ENCODE assay signal across 1 cellular context in the genomic region with DNA sequence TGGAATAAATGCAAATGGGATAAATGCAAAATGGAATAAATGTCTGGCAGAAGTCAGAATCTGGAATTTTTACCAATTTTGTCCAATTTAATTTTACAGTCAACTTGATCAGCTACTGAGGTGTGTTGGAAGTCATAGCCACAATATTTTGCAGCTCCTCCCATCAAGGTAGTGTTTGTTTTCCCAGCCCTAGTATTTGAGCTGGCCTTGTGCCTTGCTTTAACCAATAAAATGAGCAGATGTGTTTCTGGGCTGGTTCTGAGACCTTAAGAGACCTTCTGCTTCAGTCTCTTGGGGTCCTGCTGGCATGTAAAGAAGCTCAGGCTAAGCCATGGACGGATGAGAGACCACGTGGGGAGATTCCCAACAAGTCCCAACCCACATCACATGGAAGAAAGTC.
TF ChIP-seq lines count a peak whose summit lies in the region.

No MANE protein-coding gene starts in this region.

TF ChIP-seq in HepG2, 621 proteins besides CTCF, POLR2A, EP300 and RAD21:
- TF ChIP-seq ZNF124 (CRISPR knock-in tag; IDR thresholded peaks at IDR 0.05): no peak
- no peak for TF ChIP-seq RFXANK (CRISPR knock-in tag; IDR thresholded peaks at IDR 0.05)
- no peak for TF ChIP-seq NFKB2 (CRISPR knock-in tag; IDR thresholded peaks at IDR 0.05; ENCODE audit: borderline replicate concordance)
- TF ChIP-seq ZNF598 (CRISPR knock-in tag; IDR thresholded peaks at IDR 0.05; ENCODE audit: borderline replicate concordance): no peak
- no peak for TF ChIP-seq CBX1 (IDR thresholded peaks at IDR 0.05; ENCODE audit: low read depth)
- TF ChIP-seq ZNF136 (CRISPR knock-in tag; IDR thresholded peaks at IDR 0.05; ENCODE audit: low read depth): no peak
- no peak for TF ChIP-seq DBP (CRISPR knock-in tag; IDR thresholded peaks at IDR 0.05; ENCODE audit: not compliant biosample characterization)
- TF ChIP-seq ZBTB26 (CRISPR knock-in tag; IDR thresholded peaks at IDR 0.05; ENCODE audit: borderline replicate concordance): no peak
- TF ChIP-seq MAFG (CRISPR knock-in tag; IDR thresholded peaks at IDR 0.05): no peak
